In the genomic region with DNA sequence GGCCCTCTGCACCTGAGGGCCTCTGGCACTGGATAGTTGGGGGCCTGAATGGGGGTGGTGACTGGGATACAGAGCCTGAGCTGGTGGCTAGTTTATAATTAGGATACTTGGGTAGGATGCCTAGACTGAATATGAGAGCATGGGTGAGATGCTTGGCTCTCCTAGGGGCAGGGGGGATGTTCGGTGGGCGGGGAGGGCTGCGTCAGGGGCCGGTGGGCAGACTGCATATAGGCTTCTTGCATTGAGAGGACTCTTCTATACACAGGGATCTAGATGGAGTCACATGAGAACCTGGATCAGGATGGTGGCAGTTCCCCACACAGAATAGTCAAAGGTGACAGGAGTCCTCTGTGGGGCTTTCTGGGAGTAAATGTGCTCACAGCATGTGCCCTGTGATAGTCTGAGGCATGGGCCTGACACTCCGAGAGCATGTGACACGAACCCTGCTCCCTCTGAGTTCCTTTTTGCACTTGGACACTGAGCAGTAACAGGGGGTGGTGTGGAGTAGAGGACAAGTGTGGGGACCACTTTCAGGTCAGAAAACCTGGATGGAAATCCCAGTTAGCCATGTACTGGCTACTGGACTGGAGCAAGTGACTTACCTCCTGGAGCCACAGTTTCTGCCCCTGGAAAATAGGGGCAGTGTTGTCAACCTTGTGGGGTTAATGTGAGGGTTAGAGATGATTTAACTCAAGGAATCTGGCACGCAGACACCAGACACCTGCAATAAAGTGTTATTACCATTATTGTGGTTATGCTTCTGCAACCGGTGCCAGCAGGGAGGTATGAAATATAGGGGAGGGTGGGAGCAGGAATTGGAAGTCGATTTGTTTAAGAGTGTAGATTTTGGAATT, we compare ENCODE assay signal across 1 cellular context.
TF ChIP-seq lines count a peak whose summit lies in the region.

No MANE protein-coding gene starts in this region.

TF ChIP-seq in endothelial cell of umbilical vein, 7 proteins besides CTCF, POLR2A, EP300 and RAD21:
- TF ChIP-seq POLR2AphosphoS5 (IDR thresholded peaks at IDR 0.05; ENCODE audit: insufficient read depth, low read depth, low read length) (no peak), GATA2 (IDR thresholded peaks at IDR 0.05; ENCODE audit: insufficient read depth, insufficient read length, low read depth, low read length) (no peak), FOS (IDR thresholded peaks at IDR 0.05; ENCODE audit: borderline replicate concordance, insufficient read depth, low read length) (no peak), MYC (IDR thresholded peaks at IDR 0.05; ENCODE audit: low read depth, low read length) (no peak), JUN (IDR thresholded peaks at IDR 0.05; ENCODE audit: borderline replicate concordance, insufficient read depth, insufficient read length, low read depth) (no peak), EZH2 (IDR thresholded peaks at IDR 0.05; ENCODE audit: borderline replicate concordance, low read depth, low read length, severe bottlenecking) (no peak)
- TF ChIP-seq, protein P1, sequence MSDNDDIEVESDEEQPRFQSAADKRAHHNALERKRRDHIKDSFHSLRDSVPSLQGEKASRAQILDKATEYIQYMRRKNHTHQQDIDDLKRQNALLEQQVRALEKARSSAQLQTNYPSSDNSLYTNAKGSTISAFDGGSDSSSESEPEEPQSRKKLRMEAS (IDR thresholded peaks at IDR 0.05; ENCODE audit: insufficient read depth, insufficient read length): no peak
